In genomic region chr16:3282103-3282746, GRCh38 we compare ENCODE assay signal across 8 cellular contexts. TPM values are rescaled to one million over a fixed set of nuclear protein-coding genes. Genes with fewer than 3 reads are reported as not detected.
DNase-seq lines count a peak whose midpoint lies in the region; ATAC-seq and TF ChIP-seq lines count a peak whose summit lies in the region.

No MANE protein-coding gene starts in this region.

- POLR2A ChIA-PET in RWPE1 (lab: Yijun Ruan, JAX; ENCODE audit: low non-redundant PET), result interaction anchor here (1.0 to 1.3 kb wide), 3 partner anchors 15 to 118 kb away, joined by 3 to 5 read pairs (median 5); partner anchors contain the start of gene ZSCAN32

- H3K27ac ChIP-seq in HUES6 (ENCODE audit: low read depth, low read length) (peak overlapping the region; percentile 88; the same call in 1 of the 2 replicates), RWPE1 (peak overlapping the region; percentile 98), duodenal mucosa (ENCODE audit: low read depth, low read length) (peak overlapping the region; percentile 100)

- DNase-seq in GDM1 (lab: John Stamatoyannopoulos, UW) (peak; percentile 68), RWPE1 (ENCODE audit: low spot score) (no peak)
- no peak for DNase-seq in central memory CD4-positive, alpha-beta T cell
- DNase-seq in activated CD4-positive, alpha-beta T cell treated with anti-CD3 and anti-CD28 coated beads, Interleukin-2, amount 50 U/mL, for 48 hours, result no peak

- H3K4me1 ChIP-seq in HUES6 (ENCODE audit: control insufficient read depth, insufficient read depth, low read length), result no peaks in the 10 kb centered on the region; the same call in 1 of the 2 replicates
- H3K4me1 ChIP-seq in duodenal mucosa (ENCODE audit: control insufficient read depth in 1 of 2, insufficient read depth in 2 of 2, low read length in 2 of 2), result peaks cover 15 to 22% of the 10 kb centered on the region in 2 donors
- peaks cover 33% of the 10 kb centered on the region for H3K4me1 ChIP-seq in mononuclear cell (ENCODE audit: insufficient read depth, low read length)

- ATAC-seq in GM21619 (IDR thresholded peaks at IDR 0.05; ENCODE audit: unreplicated experiment), result peak; percentile 23

- peaks cover 4% of the 10 kb centered on the region; the same call in 1 of the 2 replicates for H3K27me3 ChIP-seq in HUES6 (ENCODE audit: control insufficient read depth, insufficient read depth, low read length)
- H3K27me3 ChIP-seq in duodenal mucosa (ENCODE audit: control insufficient read depth in 1 of 2, insufficient read depth in 2 of 2, low read length in 2 of 2), result no peaks in the 10 kb centered on the region
- no peaks in the 10 kb centered on the region for H3K27me3 ChIP-seq in mononuclear cell (ENCODE audit: insufficient read depth, low read length)

- H3K9me3 ChIP-seq in HUES6 (ENCODE audit: control insufficient read depth, insufficient read depth, low read depth, low read length) (peaks cover 17% of the 10 kb centered on the region), duodenal mucosa (ENCODE audit: control insufficient read depth in 1 of 2, low read length in 2 of 2) (peaks cover 8 to 20% of the 10 kb centered on the region in 2 donors), mononuclear cell (ENCODE audit: low read depth, low read length) (no peaks in the 10 kb centered on the region)

- H3K36me3 ChIP-seq in HUES6 (ENCODE audit: control insufficient read depth, insufficient read depth, low read length) (peaks cover 21% of the 10 kb centered on the region), duodenal mucosa (ENCODE audit: control insufficient read depth in 1 of 2, insufficient read depth in 2 of 2, low read length in 2 of 2) (peaks cover 19 to 22% of the 10 kb centered on the region in 2 donors)

- no peak for TF ChIP-seq CTCF in RWPE1 (conservative IDR thresholded peaks at IDR 0.05; ENCODE audit: low read depth)

- CTCF ChIA-PET in RWPE1 (lab: Yijun Ruan, JAX), result interaction anchor here (0.6 to 1.4 kb wide), 4 partner anchors 15 to 152 kb away, joined by 3 to 5 read pairs (median 3); no protein-coding TSS in a partner anchor

- H3K9ac ChIP-seq in HUES6 (ENCODE audit: low read length), result peak overlapping the region; percentile 91
- peak overlapping the region; percentile 90 to 94 for H3K9ac ChIP-seq in duodenal mucosa (ENCODE audit: low read depth in 1 of 2, low read length in 2 of 2)

- H3K4me3 ChIP-seq in HUES6 (ENCODE audit: low read depth, low read length), result peak overlapping the region; percentile 66
- H3K4me3 ChIP-seq in duodenal mucosa (ENCODE audit: low read depth in 1 of 2, low read length in 2 of 2), result peak overlapping the region; percentile 93 to 99
- peak overlapping the region; percentile 74 for H3K4me3 ChIP-seq in mononuclear cell (ENCODE audit: low read length)

RNA-seq across cellular contexts. Expression of gene ZNF263, which starts 1.1 kb away (rescaled TPM):
- total RNA-seq in mononuclear cell, result 49.7 TPM

RNA-seq across cellular contexts. Expression of gene TIGD7, which starts 23.0 kb away (rescaled TPM):
- total RNA-seq in mononuclear cell, result 3.7 TPM

RNA-seq across cellular contexts. Expression of gene ZNF75A, which starts 23.1 kb away (rescaled TPM):
- 34.8 TPM for total RNA-seq in mononuclear cell

RNA-seq across cellular contexts. Expression of gene MEFV, which starts 25.8 kb away (rescaled TPM):
- total RNA-seq in mononuclear cell, result 26.7 TPM

RNA-seq across cellular contexts. Expression of gene ZNF200, which starts 47.3 kb away (rescaled TPM):
- 4.5 TPM for total RNA-seq in mononuclear cell
